Comparison of ENCODE assay signal across 8 cellular contexts in genomic region chr6:164106345-164106769, GRCh38.
DNase-seq lines count a peak whose midpoint lies in the region; ATAC-seq, FAIRE-seq and TF ChIP-seq lines count a peak whose summit lies in the region.

No MANE protein-coding gene starts in this region.

- intact Hi-C loops in kidney (cut with DNase I), result no loop called here

- no peak overlapping the region for H3K27ac ChIP-seq in kidney (ENCODE audit: low read depth in 2 of 2, low read length in 2 of 2)

- no peaks in the 10 kb centered on the region for H3K4me1 ChIP-seq in kidney (ENCODE audit: control insufficient read depth in 1 of 2, insufficient read depth in 1 of 2, low read depth in 1 of 2, low read length in 2 of 2)

- no peak for ATAC-seq in GM21576 (IDR thresholded peaks at IDR 0.05; ENCODE audit: unreplicated experiment)

- no peak for DNase-seq in AG09319 (ENCODE audit: extremely low read depth, low read depth)
- DNase-seq in H4 (ENCODE audit: low spot score), result peak; percentile 8
- no peak for DNase-seq in kidney
- no peak for DNase-seq in inferior parietal cortex (ENCODE audit: extremely low spot score)
- no peak for DNase-seq in cortex of kidney (lab: John Stamatoyannopoulos, UW)
- no peak for DNase-seq in NOMO-1 treated with DMSO at 0.1 percent for 48 hours (lab: John Stamatoyannopoulos, UW; ENCODE audit: unreplicated experiment)

- no peaks in the 10 kb centered on the region for H3K9me3 ChIP-seq in kidney (ENCODE audit: control insufficient read depth in 1 of 2, low read length in 2 of 2)

- no peak overlapping the region for H3K9ac ChIP-seq in kidney (ENCODE audit: low read length in 2 of 2)

- FAIRE-seq in kidney (lab: Jason Lieb, UNC), result no peak

- TF ChIP-seq CTCF in AG09319 (IDR thresholded peaks at IDR 0.05; ENCODE audit: low read depth, low read length) (peak; percentile 10), WI38 (IDR thresholded peaks at IDR 0.05; ENCODE audit: low read depth, low read length) (peak; percentile 39; the same call in 1 of the 2 replicates), kidney (IDR thresholded peaks at IDR 0.05; ENCODE audit: borderline replicate concordance, extremely low read depth, insufficient read depth) (peak; percentile 24)

- H3K4me3 ChIP-seq in WI38 (ENCODE audit: low read depth, low read length) (no peak overlapping the region), kidney (ENCODE audit: low read length in 2 of 2) (no peak overlapping the region)

- no peaks in the 10 kb centered on the region for H3K36me3 ChIP-seq in kidney (ENCODE audit: control insufficient read depth in 1 of 2, insufficient read depth in 2 of 2, low read length in 2 of 2)
